8 cellular contexts compared by ENCODE assay signal in the genomic region with DNA sequence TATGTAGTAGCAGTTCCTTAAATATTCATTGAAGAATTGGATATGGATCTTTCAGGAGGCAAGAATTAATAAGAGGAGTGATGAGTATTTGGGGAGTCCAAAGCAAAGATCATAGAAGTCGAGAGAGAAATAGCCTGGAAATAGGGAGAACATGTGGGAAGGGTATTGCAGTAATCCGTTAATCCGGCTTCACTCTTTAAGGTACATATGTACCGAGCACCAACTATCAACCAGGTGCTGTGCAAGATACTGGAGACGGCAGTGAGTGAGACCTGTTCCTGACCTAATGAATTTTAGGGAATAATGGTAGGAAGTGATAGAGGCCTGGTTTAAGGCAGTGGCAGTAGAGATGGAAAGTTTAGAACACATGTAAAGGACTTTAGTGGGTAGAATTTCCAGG. TPM values are rescaled to one million over a fixed set of nuclear protein-coding genes. Genes with fewer than 3 reads are reported as not detected.
A peak's percentile ranks its signal among the peaks of the same experiment; 100 is the strongest.
DNase-seq lines count a peak whose midpoint lies in the region; ATAC-seq, FAIRE-seq and TF ChIP-seq lines count a peak whose summit lies in the region.

No MANE protein-coding gene starts in this region.

- H3K4me3 ChIP-seq in keratinocyte (ENCODE audit: control insufficient read depth in 2 of 3, extremely low read depth in 1 of 3, insufficient read depth in 2 of 3, low read depth in 1 of 3, low read length in 3 of 3) (peak overlapping the region; percentile 80 to 95 (median 92)), thoracic aorta (peak overlapping the region; percentile 98)

- H3K4me1 Mint-ChIP-seq in activated CD4-positive, alpha-beta T cell treated with anti-CD3 and anti-CD28 coated beads, Interleukin-2, amount 10 ng/mL, durations not matched to agents 7 days and 5 days = peaks cover 47% of the 10 kb centered on the region
- H3K4me1 Mint-ChIP-seq in activated naive CD8-positive, alpha-beta T cell treated with anti-CD3 and anti-CD28 coated beads, Interleukin-2, amount 10 ng/mL, durations not matched to agents 7 days and 5 days = peaks cover 39% of the 10 kb centered on the region

- dilution Hi-C loops in keratinocyte (cut with MboI; ENCODE audit: extremely low pct_ligation_motif_present, low sequenced_read_pairs) = no loop called here

- peak overlapping the region; percentile 97 for H3K4me2 ChIP-seq in keratinocyte (ENCODE audit: control insufficient read depth, extremely low read depth, insufficient read depth, low read depth, low read length)

- no peak for DNase-seq in activated CD4-positive, alpha-beta T cell treated with anti-CD3 and anti-CD28 coated beads, Interleukin-2, amount 10 ng/mL, durations not matched to agents 7 days and 5 days
- DNase-seq in activated CD4-positive, alpha-beta T cell treated with anti-CD3 and anti-CD28 coated beads, Interleukin-2, amount 50 U/mL, for 4 hours = no peak
- no peak for DNase-seq in activated naive CD8-positive, alpha-beta T cell treated with anti-CD3 and anti-CD28 coated beads, Interleukin-2, amount 10 ng/mL, durations not matched to agents 7 days and 5 days
- no peak for DNase-seq in keratinocyte (ENCODE audit: low read depth, low spot score)
- no peak for DNase-seq in thoracic aorta (ENCODE audit: low spot score)
- no peak for DNase-seq in occipital lobe (lab: John Stamatoyannopoulos, UW)

- H3K27me3 ChIP-seq in keratinocyte (ENCODE audit: control insufficient read depth, extremely low read depth, insufficient read depth, low read length) = no peaks in the 10 kb centered on the region
- no peaks in the 10 kb centered on the region for H3K27me3 ChIP-seq in thoracic aorta (replicated peaks; ENCODE audit: insufficient read depth)

- ATAC-seq in activated naive CD8-positive, alpha-beta T cell treated with anti-CD3 and anti-CD28 coated beads, Interleukin-2, amount 10 ng/mL, durations not matched to agents 7 days and 5 days (ENCODE audit: low read depth) = no peak
- ATAC-seq in thoracic aorta (ENCODE audit: insufficient number of reproducible peaks, low FRiP score, low read depth) (no peak), HG03025 (IDR thresholded peaks at IDR 0.05; ENCODE audit: low FRiP score, unreplicated experiment) (no peak), HG02798 (IDR thresholded peaks at IDR 0.05; ENCODE audit: poor library complexity, unreplicated experiment) (no peak)

- H3K9ac ChIP-seq in keratinocyte (ENCODE audit: control insufficient read depth, extremely low read depth, insufficient read depth, low read length) = peak overlapping the region; percentile 94

- H3K27ac Mint-ChIP-seq in activated CD4-positive, alpha-beta T cell treated with anti-CD3 and anti-CD28 coated beads, Interleukin-2, amount 10 ng/mL, durations not matched to agents 7 days and 5 days = peak overlapping the region; percentile 99
- peak overlapping the region; percentile 100 for H3K27ac Mint-ChIP-seq in activated naive CD8-positive, alpha-beta T cell treated with anti-CD3 and anti-CD28 coated beads, Interleukin-2, amount 10 ng/mL, durations not matched to agents 7 days and 5 days

- TF ChIP-seq CTCF in keratinocyte (optimal IDR thresholded peaks at IDR 0.05 in 1 of 3, IDR thresholded peaks at IDR 0.05 in 1 of 3, conservative IDR thresholded peaks at IDR 0.05 in 1 of 3; ENCODE audit: extremely low read depth in 1 of 3, insufficient read depth in 2 of 3, low read length in 3 of 3) (no peak), thoracic aorta (IDR thresholded peaks at IDR 0.05) (no peak)

- no peaks in the 10 kb centered on the region for H3K27me3 Mint-ChIP-seq in activated CD4-positive, alpha-beta T cell treated with anti-CD3 and anti-CD28 coated beads, Interleukin-2, amount 10 ng/mL, durations not matched to agents 7 days and 5 days
- H3K27me3 Mint-ChIP-seq in activated naive CD8-positive, alpha-beta T cell treated with anti-CD3 and anti-CD28 coated beads, Interleukin-2, amount 10 ng/mL, durations not matched to agents 7 days and 5 days = no peaks in the 10 kb centered on the region

- no peak overlapping the region for H2AFZ ChIP-seq in keratinocyte (ENCODE audit: control insufficient read depth, low read length)

- H3K36me3 Mint-ChIP-seq in activated CD4-positive, alpha-beta T cell treated with anti-CD3 and anti-CD28 coated beads, Interleukin-2, amount 10 ng/mL, durations not matched to agents 7 days and 5 days (ENCODE audit: low read depth) = peaks cover 18% of the 10 kb centered on the region
- H3K36me3 Mint-ChIP-seq in activated naive CD8-positive, alpha-beta T cell treated with anti-CD3 and anti-CD28 coated beads, Interleukin-2, amount 10 ng/mL, durations not matched to agents 7 days and 5 days = peaks cover 11% of the 10 kb centered on the region

- CTCF ChIA-PET in activated CD4-positive, alpha-beta T cell treated with anti-CD3 and anti-CD28 coated beads, Interleukin-2, amount 10 ng/mL, durations not matched to agents 7 days and 5 days (lab: Charles Lee) = no interaction called here

- POLR2A ChIA-PET in activated CD4-positive, alpha-beta T cell treated with anti-CD3 and anti-CD28 coated beads, Interleukin-2, amount 10 ng/mL, durations not matched to agents 7 days and 5 days (lab: Charles Lee) = no interaction called here
- POLR2A ChIA-PET in activated naive CD8-positive, alpha-beta T cell treated with anti-CD3 and anti-CD28 coated beads, Interleukin-2, amount 10 ng/mL, durations not matched to agents 7 days and 5 days (lab: Charles Lee) = no interaction called here

- H3K9me3 ChIP-seq in keratinocyte (ENCODE audit: control insufficient read depth, low read depth, low read length) = no peaks in the 10 kb centered on the region
- no peaks in the 10 kb centered on the region for H3K9me3 ChIP-seq in thoracic aorta

- H3K4me3 Mint-ChIP-seq in activated CD4-positive, alpha-beta T cell treated with anti-CD3 and anti-CD28 coated beads, Interleukin-2, amount 10 ng/mL, durations not matched to agents 7 days and 5 days = peak overlapping the region; percentile 94
- peak overlapping the region; percentile 99 for H3K4me3 Mint-ChIP-seq in activated naive CD8-positive, alpha-beta T cell treated with anti-CD3 and anti-CD28 coated beads, Interleukin-2, amount 10 ng/mL, durations not matched to agents 7 days and 5 days

- H3K4me1 ChIP-seq in keratinocyte (ENCODE audit: control insufficient read depth, extremely low read depth, insufficient read depth, low read length) (peaks cover 18% of the 10 kb centered on the region), thoracic aorta (ENCODE audit: control insufficient read depth in 1 of 2, low read depth in 2 of 2) (peaks cover 18 to 36% of the 10 kb centered on the region in 2 donors)

- H3K27ac ChIP-seq in keratinocyte (ENCODE audit: control insufficient read depth, insufficient read depth, low read length) (peak overlapping the region; percentile 99), thoracic aorta (peak overlapping the region; percentile 99)

- H3K36me3 ChIP-seq in keratinocyte (ENCODE audit: control insufficient read depth in 2 of 2, extremely low read depth in 1 of 2, insufficient read depth in 2 of 2, low read length in 2 of 2) (peaks cover 9 to 28% of the 10 kb centered on the region in 2 experiments), thoracic aorta (peaks cover 18% of the 10 kb centered on the region)

- no peaks in the 10 kb centered on the region for H3K9me3 Mint-ChIP-seq in activated CD4-positive, alpha-beta T cell treated with anti-CD3 and anti-CD28 coated beads, Interleukin-2, amount 10 ng/mL, durations not matched to agents 7 days and 5 days
- no peaks in the 10 kb centered on the region for H3K9me3 Mint-ChIP-seq in activated naive CD8-positive, alpha-beta T cell treated with anti-CD3 and anti-CD28 coated beads, Interleukin-2, amount 10 ng/mL, durations not matched to agents 7 days and 5 days

- FAIRE-seq in keratinocyte (lab: Jason Lieb, UNC) = no peak

- H3K79me2 ChIP-seq in keratinocyte (ENCODE audit: control insufficient read depth, insufficient read depth, low read length) = peaks cover 48% of the 10 kb centered on the region

- no peaks in the 10 kb centered on the region for H4K20me1 ChIP-seq in keratinocyte (ENCODE audit: control insufficient read depth, extremely low read depth, insufficient read depth, low read length)

- H3K9me1 ChIP-seq in keratinocyte (ENCODE audit: control insufficient read depth, extremely low read depth, insufficient read depth, low read length) = no peaks in the 10 kb centered on the region

RNA-seq across cellular contexts. Expression of gene ELP5, which starts 1.1 kb away (rescaled TPM):
- 10 to 100 TPM; 41.7 to 42.4 TPM for total RNA-seq in activated CD4-positive, alpha-beta T cell treated with anti-CD3 and anti-CD28 coated beads, Interleukin-2, amount 10 ng/mL, durations not matched to agents 7 days and 5 days
- total RNA-seq in activated naive CD8-positive, alpha-beta T cell treated with anti-CD3 and anti-CD28 coated beads, Interleukin-2, amount 10 ng/mL, durations not matched to agents 7 days and 5 days = 10 to 100 TPM; 49.5 to 52.0 TPM
- 19.4 to 24.9 TPM (median 21.4 TPM) in 3 replicates for polyA plus RNA-seq in keratinocyte
- polyA plus RNA-seq in keratinocyte (2011; ENCODE audit: low read depth) = 5.4 TPM
- polyA plus RNA-seq in keratinocyte (2011; cell fraction: cytosol; rRNA removed) = 20.5 and 25.5 TPM in 2 replicates
- polyA plus RNA-seq in keratinocyte (2011; cell fraction: nucleus; rRNA removed) = 29.5 and 32.1 TPM in 2 replicates
- polyA plus RNA-seq in keratinocyte (2012; ENCODE audit: low replicate concordance) = 22.6 and 25.7 TPM in 2 replicates
- 21.8 to 22.3 TPM (median 22.1 TPM) in 3 replicates for polyA minus RNA-seq in keratinocyte
- polyA minus RNA-seq in keratinocyte (2011; cell fraction: cytosol; rRNA and poly(A)+ RNA removed) = 20.0 TPM
- polyA minus RNA-seq in keratinocyte (2011; cell fraction: nucleus; rRNA and poly(A)+ RNA removed) = 8.9 and 10.1 TPM in 2 replicates
- total RNA-seq in thoracic aorta (10 to 100 TPM; 15.8 to 19.0 TPM), occipital lobe (25.4 TPM)

RNA-seq across cellular contexts. Expression of gene CTDNEP1, which starts 1.5 kb away (rescaled TPM):
- total RNA-seq in activated CD4-positive, alpha-beta T cell treated with anti-CD3 and anti-CD28 coated beads, Interleukin-2, amount 10 ng/mL, durations not matched to agents 7 days and 5 days = 100 to 1,000 TPM; 168 to 183 TPM
- 100 to 1,000 TPM; 157 to 160 TPM for total RNA-seq in activated naive CD8-positive, alpha-beta T cell treated with anti-CD3 and anti-CD28 coated beads, Interleukin-2, amount 10 ng/mL, durations not matched to agents 7 days and 5 days
- 60.8 to 143 TPM (median 66.2 TPM) in 3 replicates for polyA plus RNA-seq in keratinocyte
- 84.8 TPM for polyA plus RNA-seq in keratinocyte (2011; ENCODE audit: low read depth)
- 85.7 and 117 TPM in 2 replicates for polyA plus RNA-seq in keratinocyte (2011; cell fraction: cytosol; rRNA removed)
- polyA plus RNA-seq in keratinocyte (2011; cell fraction: nucleus; rRNA removed) = 62.2 and 64.3 TPM in 2 replicates
- polyA plus RNA-seq in keratinocyte (2012; ENCODE audit: low replicate concordance) = 119 and 125 TPM in 2 replicates
- polyA minus RNA-seq in keratinocyte = 94.9 to 338 TPM (median 103 TPM) in 3 replicates
- 100 TPM for polyA minus RNA-seq in keratinocyte (2011; cell fraction: cytosol; rRNA and poly(A)+ RNA removed)
- polyA minus RNA-seq in keratinocyte (2011; cell fraction: nucleus; rRNA and poly(A)+ RNA removed) = 32.5 and 36.8 TPM in 2 replicates
- total RNA-seq in thoracic aorta = 10 to 100 TPM; 51.3 to 51.7 TPM
- total RNA-seq in occipital lobe = 26.5 TPM

RNA-seq across cellular contexts. Expression of gene CLDN7, which starts 9.2 kb away (rescaled TPM):
- total RNA-seq in activated CD4-positive, alpha-beta T cell treated with anti-CD3 and anti-CD28 coated beads, Interleukin-2, amount 10 ng/mL, durations not matched to agents 7 days and 5 days = under 1 TPM in 1 of 2 experiments, not detected in 1; 0.29 TPM
- total RNA-seq in activated naive CD8-positive, alpha-beta T cell treated with anti-CD3 and anti-CD28 coated beads, Interleukin-2, amount 10 ng/mL, durations not matched to agents 7 days and 5 days = 1 to 10 TPM; 1.7 to 2.6 TPM
- 6.3 to 9.0 TPM (median 6.8 TPM) in 3 replicates for polyA plus RNA-seq in keratinocyte
- polyA plus RNA-seq in keratinocyte (2011; ENCODE audit: low read depth) = 6.1 TPM
- 8.6 and 9.5 TPM in 2 replicates for polyA plus RNA-seq in keratinocyte (2011; cell fraction: cytosol; rRNA removed)
- polyA plus RNA-seq in keratinocyte (2011; cell fraction: nucleus; rRNA removed) = 34.4 and 49.1 TPM in 2 replicates
- 8.2 and 32.9 TPM in 2 replicates for polyA plus RNA-seq in keratinocyte (2012; ENCODE audit: low replicate concordance)
- polyA minus RNA-seq in keratinocyte = 4.8 to 7.5 TPM (median 6.5 TPM) in 3 replicates
- 8.6 TPM for polyA minus RNA-seq in keratinocyte (2011; cell fraction: cytosol; rRNA and poly(A)+ RNA removed)
- 10.4 and 13.9 TPM in 2 replicates for polyA minus RNA-seq in keratinocyte (2011; cell fraction: nucleus; rRNA and poly(A)+ RNA removed)
- under 1 TPM in 1 of 2 donors, not detected in 1; 0.41 TPM for total RNA-seq in thoracic aorta
- total RNA-seq in occipital lobe = 0.16 TPM

RNA-seq across cellular contexts. Expression of gene GABARAP, which starts 10.8 kb away (rescaled TPM):
- 100 to 1,000 TPM; 256 to 279 TPM for total RNA-seq in activated CD4-positive, alpha-beta T cell treated with anti-CD3 and anti-CD28 coated beads, Interleukin-2, amount 10 ng/mL, durations not matched to agents 7 days and 5 days
- 100 to 1,000 TPM; 244 to 251 TPM for total RNA-seq in activated naive CD8-positive, alpha-beta T cell treated with anti-CD3 and anti-CD28 coated beads, Interleukin-2, amount 10 ng/mL, durations not matched to agents 7 days and 5 days
- 271 to 416 TPM (median 391 TPM) in 3 replicates for polyA plus RNA-seq in keratinocyte
- 120 TPM for polyA plus RNA-seq in keratinocyte (2011; ENCODE audit: low read depth)
- polyA plus RNA-seq in keratinocyte (2011; cell fraction: cytosol; rRNA removed) = 578 and 682 TPM in 2 replicates
- polyA plus RNA-seq in keratinocyte (2011; cell fraction: nucleus; rRNA removed) = 185 and 186 TPM in 2 replicates
- 266 and 545 TPM in 2 replicates for polyA plus RNA-seq in keratinocyte (2012; ENCODE audit: low replicate concordance)
- polyA minus RNA-seq in keratinocyte = 235 to 333 TPM (median 240 TPM) in 3 replicates
- polyA minus RNA-seq in keratinocyte (2011; cell fraction: cytosol; rRNA and poly(A)+ RNA removed) = 161 TPM
- 27.8 and 46.5 TPM in 2 replicates for polyA minus RNA-seq in keratinocyte (2011; cell fraction: nucleus; rRNA and poly(A)+ RNA removed)
- total RNA-seq in thoracic aorta (100 to 1,000 TPM; 187 to 446 TPM), occipital lobe (93.3 TPM)

RNA-seq across cellular contexts. Expression of gene PHF23, which starts 13.8 kb away (rescaled TPM):
- total RNA-seq in activated CD4-positive, alpha-beta T cell treated with anti-CD3 and anti-CD28 coated beads, Interleukin-2, amount 10 ng/mL, durations not matched to agents 7 days and 5 days = 10 to 100 TPM; 55.9 to 59.2 TPM
- total RNA-seq in activated naive CD8-positive, alpha-beta T cell treated with anti-CD3 and anti-CD28 coated beads, Interleukin-2, amount 10 ng/mL, durations not matched to agents 7 days and 5 days = 10 to 100 TPM; 49.9 to 50.4 TPM
- 52.8 to 61.6 TPM (median 55.3 TPM) in 3 replicates for polyA plus RNA-seq in keratinocyte
- polyA plus RNA-seq in keratinocyte (2011; ENCODE audit: low read depth) = 43.8 TPM
- 50.2 and 55.4 TPM in 2 replicates for polyA plus RNA-seq in keratinocyte (2011; cell fraction: cytosol; rRNA removed)
- 75.4 and 76.5 TPM in 2 replicates for polyA plus RNA-seq in keratinocyte (2011; cell fraction: nucleus; rRNA removed)
- polyA plus RNA-seq in keratinocyte (2012; ENCODE audit: low replicate concordance) = 45.3 and 50.3 TPM in 2 replicates
- 41.1 to 77.5 TPM (median 49.7 TPM) in 3 replicates for polyA minus RNA-seq in keratinocyte
- polyA minus RNA-seq in keratinocyte (2011; cell fraction: cytosol; rRNA and poly(A)+ RNA removed) = 36.1 TPM
- polyA minus RNA-seq in keratinocyte (2011; cell fraction: nucleus; rRNA and poly(A)+ RNA removed) = 41.4 and 42.0 TPM in 2 replicates
- total RNA-seq in thoracic aorta = 10 to 100 TPM; 25.1 to 44.7 TPM
- 33.7 TPM for total RNA-seq in occipital lobe
